In the genomic region with DNA sequence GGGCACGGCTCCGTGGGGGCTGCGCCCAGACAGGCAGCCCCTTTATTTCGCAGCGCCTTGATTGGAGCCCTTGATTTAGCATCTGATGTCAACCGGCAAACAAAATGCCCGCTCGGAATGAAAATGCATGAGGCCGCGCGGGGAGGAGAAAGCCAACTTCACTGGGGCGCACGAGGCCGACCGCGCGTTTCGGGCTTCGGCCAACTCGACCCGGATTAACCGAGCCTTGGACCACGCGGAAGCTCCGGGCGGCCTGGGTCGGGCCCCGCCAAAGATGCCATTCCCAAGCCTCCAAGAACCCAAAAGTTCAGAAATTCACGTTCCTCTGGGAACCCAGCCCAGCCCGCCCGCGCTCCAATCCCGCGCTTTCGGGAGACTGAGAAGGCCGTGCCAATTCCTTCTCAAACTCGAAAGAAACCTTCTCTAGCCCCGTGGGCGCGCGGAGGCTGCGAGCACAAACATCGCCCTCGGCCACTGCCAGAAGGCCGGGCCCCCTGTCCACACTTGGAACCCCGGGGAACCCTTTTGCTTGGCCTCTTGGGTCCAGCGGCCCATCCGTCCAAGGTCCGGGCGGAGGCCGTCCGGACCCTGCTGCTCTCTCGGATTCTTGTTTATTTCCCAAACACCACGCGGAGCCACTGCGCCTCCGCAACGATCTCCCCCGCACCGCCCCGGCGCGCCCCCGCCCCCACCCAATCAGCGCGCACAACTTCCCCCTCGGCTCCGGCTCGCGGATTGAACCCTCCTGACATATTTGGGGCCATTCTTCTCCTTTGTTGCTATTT, we compare ENCODE assay signal across 10 cellular contexts. TPM values are rescaled to one million over a fixed set of nuclear protein-coding genes. Genes with fewer than 3 reads are reported as not detected.
A peak's percentile ranks its signal among the peaks of the same experiment; 100 is the strongest.
DNase-seq lines count a peak whose midpoint lies in the region; TF ChIP-seq lines count a peak whose summit lies in the region.
"Had no signal": no experiment of that assay in that cellular context is flagged by ENCODE, and none has a peak within 500 bp of the region (broad histone marks: within the 10 kb centered on the region; RNA-seq: fewer than 3 reads in every experiment).

No MANE protein-coding gene starts in this region.

- no peak overlapping the region for H3K4me3 ChIP-seq in endocrine pancreas (ENCODE audit: control insufficient read depth, insufficient read depth, low read length)
- peak overlapping the region in 7 of 8 donors; percentile 13 to 67 (median 31) for H3K4me3 ChIP-seq in spleen

- H3K27me3 ChIP-seq in endocrine pancreas (ENCODE audit: control insufficient read depth, insufficient read depth, low read length) (no peaks in the 10 kb centered on the region), spleen (replicated peaks in 1 of 7) (peaks cover 16 to 100% (median 89%) of the 10 kb centered on the region in 7 donors)

- H3K9me3 Mint-ChIP-seq in HFFc6: no peaks in the 10 kb centered on the region

- H3K27ac ChIP-seq in spleen: no peak overlapping the region
- H3K27ac ChIP-seq: parathyroid adenoma had no signal

- H3K27ac Mint-ChIP-seq in HFFc6: no peak overlapping the region

- H3K4me1 ChIP-seq in endocrine pancreas (ENCODE audit: control insufficient read depth, insufficient read depth, low read length) (peaks cover 3% of the 10 kb centered on the region), spleen (peaks cover 14 to 64% (median 41%) of the 10 kb centered on the region in 6 donors)
- H3K4me1 ChIP-seq: parathyroid adenoma had no signal

- 2 to 3% (median 3%) methylated on average over 34 to 70 of the region's 70 CpGs for WGBS in spleen, 5 donors

- H3K36me3 Mint-ChIP-seq in HFFc6 (ENCODE audit: low read depth): no peaks in the 10 kb centered on the region

- no peak overlapping the region for H3K4me3 Mint-ChIP-seq in HFFc6

- no peaks in the 10 kb centered on the region for H3K4me1 Mint-ChIP-seq in HFFc6 (ENCODE audit: low read depth)

- no peaks in the 10 kb centered on the region for H3K36me3 ChIP-seq in endocrine pancreas (ENCODE audit: control insufficient read depth, insufficient read depth, low read length)
- no peaks in the 10 kb centered on the region for H3K36me3 ChIP-seq in spleen

- intact Hi-C loops in spleen (cut with DNase I; ENCODE audit: low total_unique reads): no loop called here
- intact Hi-C loops in cardiac septum (cut with DNase I): no loop called here

- H3K9me3 ChIP-seq in endocrine pancreas (ENCODE audit: control insufficient read depth, low read length): no peaks in the 10 kb centered on the region
- H3K9me3 ChIP-seq in spleen: no peaks in the 10 kb centered on the region

- H3K27me3 Mint-ChIP-seq in HFFc6 (ENCODE audit: insufficient read depth): peaks cover 46% of the 10 kb centered on the region

- DNase-seq in NCI-H510A (lab: John Stamatoyannopoulos, UW): peak; percentile 70
- no peak for DNase-seq in NCI-H510A treated with DMSO at 0.1 percent for 48 hours (lab: John Stamatoyannopoulos, UW)
- peak; percentile 54 for DNase-seq in NCI-H345 treated with DMSO at 0.1 percent for 48 hours (lab: John Stamatoyannopoulos, UW; ENCODE audit: unreplicated experiment)
- no peak for DNase-seq in spleen
- DNase-seq in SW 1271 (lab: John Stamatoyannopoulos, UW): no peak
- DNase-seq in HFFc6: no peak
- no peak for DNase-seq in cardiac septum (ENCODE audit: low spot score)

- no peak for TF ChIP-seq CTCF in spleen (IDR thresholded peaks at IDR 0.05 in 8 of 11, conservative IDR thresholded peaks at IDR 0.05 in 3 of 11)
- TF ChIP-seq CTCF in HFFc6 (IDR thresholded peaks at IDR 0.05): no peak

- H3K9ac ChIP-seq in endocrine pancreas (ENCODE audit: control insufficient read depth, insufficient read depth, low read length): peak overlapping the region; percentile 32
- H3K9ac ChIP-seq: parathyroid adenoma had no signal

- no peak for TF ChIP-seq POLR2A in spleen (IDR thresholded peaks at IDR 0.05)

RNA-seq across cellular contexts. Expression of a gene that starts 0.8 kb away (rescaled TPM):
- total RNA-seq in spleen: under 1 TPM in 4 of 7 donors, not detected in 3; 0.15 to 0.41 (median 0.29) TPM
- polyA plus RNA-seq in spleen: under 1 TPM; 0.22 to 0.59 (median 0.46) TPM
- total RNA-seq in HFFc6 (2021; fragmentation: NEBNext Ultra II Directional; extraction: Animal tissue kit (Norgen Biotek cat#: 25700)): not detected
- not detected for total RNA-seq in cardiac septum
- polyA plus RNA-seq: AG04450 had no signal

Comparison
In these comparisons a context has a peak if more than half of its experiments do, and no peak if none do; other contexts are left out.
1. DNase-seq: peak in NCI-H510A (single experiment) and NCI-H345 treated with DMSO at 0.1 percent for 48 hours (single experiment); none in NCI-H510A treated with DMSO at 0.1 percent for 48 hours (single experiment), spleen (single experiment), SW 1271 (0 of 2), HFFc6 (single experiment) and cardiac septum (single experiment).